In genomic region chr1:12549460-12550349, GRCh38 we compare ENCODE assay signal across 8 cellular contexts.
DNase-seq lines count a peak whose midpoint lies in the region; ATAC-seq, FAIRE-seq and TF ChIP-seq lines count a peak whose summit lies in the region.

No MANE protein-coding gene starts in this region.

- H3K9me3 Mint-ChIP-seq in WTC11 = peaks cover 4% of the 10 kb centered on the region

- intact Hi-C loops in HCT116 (cut with micrococcal nuclease) = loop anchor here (10.0 kb wide), 1 partner anchor 145 kb away; no protein-coding TSS in a partner anchor
- intact Hi-C loops in right cardiac atrium (cut with DNase I) = loop anchor here in 2 of 4 donors (10.0 kb wide), 2 partner anchors 45 to 65 kb away; partner anchors contain the start of gene DHRS3 (in 1 of the 2)

- H3K36me3 ChIP-seq in HCT116 (ENCODE audit: control insufficient read depth in 1 of 2, insufficient read depth in 2 of 2, low read length in 2 of 2) = no peaks in the 10 kb centered on the region

- 8% methylated on average over 26 of the region's 31 CpGs for WGBS in A549 (ENCODE audit: missing lambda C conversion rate)
- WGBS in right cardiac atrium = 45% methylated on average over 31 of the region's 31 CpGs

- ATAC-seq in A549 = peak; percentile 79 to 83
- ATAC-seq in HCT116 = peak; percentile 79
- ATAC-seq in WTC11 = no peak
- peak; percentile 4 to 57 for ATAC-seq in right cardiac atrium
- no peak for ATAC-seq in GM18867 (IDR thresholded peaks at IDR 0.05; ENCODE audit: unreplicated experiment)
- ATAC-seq in GM19452 (IDR thresholded peaks at IDR 0.05; ENCODE audit: unreplicated experiment) = no peak

- H3K79me2 ChIP-seq in HCT116 (ENCODE audit: insufficient read depth, low read length) = no peaks in the 10 kb centered on the region

- H3K4me1 ChIP-seq in A549 = peaks cover 38% of the 10 kb centered on the region
- peaks cover 23 to 69% of the 10 kb centered on the region in 2 experiments for H3K4me1 ChIP-seq in HCT116 (ENCODE audit: control insufficient read depth in 1 of 2, insufficient read depth in 2 of 2, low read length in 2 of 2)
- peaks cover 16% of the 10 kb centered on the region for H3K4me1 ChIP-seq in right cardiac atrium (ENCODE audit: control insufficient read depth, insufficient read depth, low read length)

- CTCF ChIA-PET in A549 (lab: Yijun Ruan, JAX) (interaction anchor here (0.7 to 1.2 kb wide), 4 partner anchors 9 to 86 kb away, joined by 3 to 4 read pairs (median 3); no protein-coding TSS in a partner anchor), HCT116 (lab: Charles Lee) (interaction anchor here (1.0 kb wide), 1 partner anchor 9 kb away, joined by 3 read pairs; no protein-coding TSS in a partner anchor), WTC11 (lab: Charles Lee) (no interaction called here)

- H3K9me2 ChIP-seq in HCT116 (ENCODE audit: insufficient read depth) = no peaks in the 10 kb centered on the region

- no peaks in the 10 kb centered on the region for H3K36me3 Mint-ChIP-seq in WTC11

- H3K27ac ChIP-seq in A549 = peak overlapping the region; percentile 81 to 98
- H3K27ac ChIP-seq in HCT116 (ENCODE audit: low read depth, low read length) = peak overlapping the region; percentile 61
- H3K27ac ChIP-seq in right cardiac atrium (ENCODE audit: low read length) = peak overlapping the region; percentile 75

- no peak overlapping the region for H3K27ac Mint-ChIP-seq in WTC11

- no peaks in the 10 kb centered on the region; the same call in 1 of the 2 replicates for H3K27me3 Mint-ChIP-seq in WTC11 (ENCODE audit: low read depth)

- TF ChIP-seq EP300 in A549 (IDR thresholded peaks at IDR 0.05) = peak; percentile 52 to 70; a peak in 3 of 5 replicates

- FAIRE-seq in A549 (lab: Jason Lieb, UNC) = no peak

- no peaks in the 10 kb centered on the region for H3K27me3 ChIP-seq in HCT116 (ENCODE audit: insufficient read depth, low read length)
- no peaks in the 10 kb centered on the region for H3K27me3 ChIP-seq in right cardiac atrium (ENCODE audit: control insufficient read depth, insufficient read depth)

- H2AFZ ChIP-seq in HCT116 (ENCODE audit: low read depth, low read length, poor library complexity, severe bottlenecking) = peak overlapping the region; percentile 22

- H3K9ac ChIP-seq in HCT116 (ENCODE audit: low read length) = peak overlapping the region; percentile 60

- H4K20me1 ChIP-seq in HCT116 (ENCODE audit: insufficient read depth) = no peaks in the 10 kb centered on the region

- no TSS peak for BruUV-seq in HCT116 (replicated peaks; lab: Mats Ljungman, UMichigan)

- peaks cover 16% of the 10 kb centered on the region for H3K4me1 Mint-ChIP-seq in WTC11

- RAD21 ChIA-PET in HCT116 (lab: Charles Lee; ENCODE audit: low non-redundant PET in 1 of 2, low total read pairs in 2 of 2, uncharacterized antibody in 2 of 2, unreplicated experiment in 2 of 2) = interaction anchor here in 1 of 2 experiments (1.0 kb wide), 1 partner anchor 9 kb away, joined by 3 read pairs; no protein-coding TSS in a partner anchor

- DNase-seq in A549 (ENCODE audit: low read depth in 1 of 2, low spot score in 1 of 2) (peak; percentile 80 to 92), HCT116 (ENCODE audit: low read depth, low spot score) (peak; percentile 83), WTC11 (ENCODE audit: low spot score) (peak; percentile 5), right cardiac atrium (peak; percentile 76 to 91 (median 87)), activated gamma-delta T cell (lab: John Stamatoyannopoulos, UW) (no peak)
- DNase-seq in stimulated activated CD4-positive, alpha-beta T cell treated with anti-CD3 and anti-CD28 coated beads, Interleukin-4, amount 100 ng/mL, for 1 hour = peak; percentile 29

- H3K4me2 ChIP-seq in A549 (peak overlapping the region; percentile 94), HCT116 (ENCODE audit: low read length) (peak overlapping the region; percentile 68)

- no peak for TF ChIP-seq CTCF in A549 (IDR thresholded peaks at IDR 0.05)
- no peak for TF ChIP-seq CTCF in HCT116 (IDR thresholded peaks at IDR 0.05 in 2 of 3, conservative IDR thresholded peaks at IDR 0.05 in 1 of 3; ENCODE audit: borderline replicate concordance in 1 of 3, insufficient read depth in 1 of 3, low read depth in 2 of 3, low read length in 2 of 3)
- no peak for TF ChIP-seq CTCF in WTC11 (IDR thresholded peaks at IDR 0.05)

- H3K4me3 Mint-ChIP-seq in WTC11 = no peak overlapping the region

- H3K9me3 ChIP-seq in A549 = no peaks in the 10 kb centered on the region
- H3K9me3 ChIP-seq in HCT116 (ENCODE audit: control insufficient read depth in 1 of 2, insufficient read depth in 1 of 2, low read depth in 1 of 2, low read length in 2 of 2) = no peaks in the 10 kb centered on the region
- H3K9me3 ChIP-seq in right cardiac atrium (ENCODE audit: control insufficient read depth, low read length) = no peaks in the 10 kb centered on the region

- TF ChIP-seq RAD21 in A549 (conservative IDR thresholded peaks at IDR 0.05 in 1 of 2, IDR thresholded peaks at IDR 0.05 in 1 of 2) (peak in 1 of 2 experiments; percentile 36; a peak in 3 of 5 replicates), HCT116 (IDR thresholded peaks at IDR 0.05; ENCODE audit: low read depth) (no peak)

- TF ChIP-seq POLR2A in A549 (IDR thresholded peaks at IDR 0.05; ENCODE audit: low read length) (no peak), HCT116 (IDR thresholded peaks at IDR 0.05; ENCODE audit: borderline replicate concordance, extremely low read depth, insufficient read depth, insufficient read length) (no peak)

- H3K4me3 ChIP-seq in A549 (peak overlapping the region; percentile 26; the same call in 2 of the 3 replicates), HCT116 (replicated peaks in 1 of 2; ENCODE audit: low read depth in 1 of 2, low read length in 2 of 2) (peak overlapping the region; percentile 22 to 35), right cardiac atrium (ENCODE audit: low read length) (no peak overlapping the region)

- POLR2A ChIA-PET in A549 (lab: Yijun Ruan, JAX) = interaction anchor here (0.6 to 3.7 kb wide), 8 partner anchors 8 to 73 kb away, joined by 3 to 31 read pairs (median 4); partner anchors contain the start of gene DHRS3
- POLR2A ChIA-PET in HCT116 (lab: Charles Lee) = interaction anchor here (1.1 to 1.5 kb wide), 2 partner anchors 10 to 74 kb away, joined by 3 to 4 read pairs; no protein-coding TSS in a partner anchor
- POLR2A ChIA-PET in WTC11 (lab: Charles Lee) = no interaction called here

TF ChIP-seq in A549, 52 proteins besides CTCF, POLR2A, EP300 and RAD21 (continues in another document):
- TF ChIP-seq MYC (IDR thresholded peaks at IDR 0.05; ENCODE audit: borderline replicate concordance, low read length) = peak; percentile 19; the same call in 1 of the 2 replicates
- TF ChIP-seq BCL3 (IDR thresholded peaks at IDR 0.05) = peak; percentile 61; the same call in 2 of the 3 replicates
- no peak for TF ChIP-seq POLR2AphosphoS2 (conservative IDR thresholded peaks at IDR 0.05; ENCODE audit: low read length)
- peak; percentile 80 for TF ChIP-seq MAX (IDR thresholded peaks at IDR 0.05)

TF ChIP-seq in HCT116, 20 proteins besides CTCF, POLR2A, EP300 and RAD21 (continues in another document):
- TF ChIP-seq ZFX (IDR thresholded peaks at IDR 0.05) (no peak), ELF1 (IDR thresholded peaks at IDR 0.05; ENCODE audit: borderline replicate concordance, low read depth) (no peak), ZNF274 (IDR thresholded peaks at IDR 0.05; ENCODE audit: low read depth, low read length) (no peak)

TF ChIP-seq in WTC11, 78 proteins besides CTCF, POLR2A, EP300 and RAD21 (continues in another document):
- TF ChIP-seq USF1 (CRISPR knock-in tag; IDR thresholded peaks at IDR 0.05) (no peak), NR1H2 (CRISPR knock-in tag; IDR thresholded peaks at IDR 0.05) (no peak), AR (CRISPR knock-in tag; IDR thresholded peaks at IDR 0.05) (no peak), HMGXB4 (CRISPR knock-in tag; IDR thresholded peaks at IDR 0.05) (no peak), NR3C1 (CRISPR knock-in tag; conservative IDR thresholded peaks at IDR 0.05; ENCODE audit: low read depth) (no peak), GTF2I (CRISPR knock-in tag; conservative IDR thresholded peaks at IDR 0.05) (no peak), ZNF219 (CRISPR knock-in tag; IDR thresholded peaks at IDR 0.05; ENCODE audit: borderline replicate concordance) (no peak)

Comparison
In these comparisons a context has a peak if more than half of its experiments do, and no peak if none do; other contexts are left out.
1. ATAC-seq: peak in A549 (2 of 2), HCT116 (single experiment) and right cardiac atrium (2 of 2); none in WTC11 (single experiment), GM18867 (single experiment) and GM19452 (single experiment).
2. Of the 8 proteins assayed by ChIP-seq in both WTC11 and A549: peak only in WTC11: none; only in A549: JUN, MAX and USF2; in both: none; in neither: 5.
3. Peak in every context shown above with its lines, with median percentiles within 50 percentile points of each other: H3K27ac ChIP-seq.